In the genomic region with DNA sequence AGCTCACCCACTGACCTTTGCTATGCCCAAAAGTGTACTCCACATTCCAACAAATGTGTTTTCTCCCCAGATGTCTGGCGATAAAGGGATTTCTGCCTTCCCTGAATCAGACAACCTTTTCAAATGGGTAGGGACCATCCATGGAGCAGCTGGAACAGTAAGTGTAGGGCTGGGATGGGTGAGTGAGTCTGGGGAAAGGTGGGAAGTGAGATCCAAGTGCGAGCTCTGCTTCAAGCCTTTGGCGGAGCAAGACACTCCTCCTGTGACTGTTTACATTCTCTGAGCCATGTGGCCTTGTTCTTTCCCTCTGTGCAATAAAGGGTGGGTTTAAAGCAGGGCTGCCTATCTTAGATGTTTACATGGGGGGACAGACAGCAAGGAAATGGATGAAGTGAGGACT, we compare ENCODE assay signal across 1 cellular context.
A peak's percentile ranks its signal among the peaks of the same experiment; 100 is the strongest.
TF ChIP-seq lines count a peak whose summit lies in the region.

No MANE protein-coding gene starts in this region.

TF ChIP-seq in HEK293, 187 proteins besides CTCF, POLR2A, EP300 and RAD21:
- TF ChIP-seq OVOL3 (tag by site-specific recombination; IDR thresholded peaks at IDR 0.05) (no peak), ZNF776 (tag by site-specific recombination; IDR thresholded peaks at IDR 0.05; ENCODE audit: borderline replicate concordance) (no peak), PRDM1 (tag by site-specific recombination; IDR thresholded peaks at IDR 0.05) (peak; percentile 53; the same call in 1 of the 2 replicates), ZNF629 (tag by site-specific recombination; IDR thresholded peaks at IDR 0.05) (no peak), ZNF558 (tag by site-specific recombination; IDR thresholded peaks at IDR 0.05) (no peak), BCL6B (tag by site-specific recombination; IDR thresholded peaks at IDR 0.05) (no peak)
